Comparison of ENCODE assay signal across 1 cellular context in genomic region chr6:95203153-95203754, GRCh38.
TF ChIP-seq lines count a peak whose summit lies in the region.

No MANE protein-coding gene starts in this region.

TF ChIP-seq in WTC11, 78 proteins besides CTCF, POLR2A, EP300 and RAD21 (continued from another document):
- no peak for TF ChIP-seq ARID4B (CRISPR knock-in tag; IDR thresholded peaks at IDR 0.05; ENCODE audit: borderline replicate concordance)
